1 cellular context compared by ENCODE assay signal in genomic region chr2:203451686-203452085, GRCh38.
TF ChIP-seq lines count a peak whose summit lies in the region.

No MANE protein-coding gene starts in this region.

TF ChIP-seq in A549, 52 proteins besides CTCF, POLR2A, EP300 and RAD21 (continued from another document):
- TF ChIP-seq, protein P1, sequence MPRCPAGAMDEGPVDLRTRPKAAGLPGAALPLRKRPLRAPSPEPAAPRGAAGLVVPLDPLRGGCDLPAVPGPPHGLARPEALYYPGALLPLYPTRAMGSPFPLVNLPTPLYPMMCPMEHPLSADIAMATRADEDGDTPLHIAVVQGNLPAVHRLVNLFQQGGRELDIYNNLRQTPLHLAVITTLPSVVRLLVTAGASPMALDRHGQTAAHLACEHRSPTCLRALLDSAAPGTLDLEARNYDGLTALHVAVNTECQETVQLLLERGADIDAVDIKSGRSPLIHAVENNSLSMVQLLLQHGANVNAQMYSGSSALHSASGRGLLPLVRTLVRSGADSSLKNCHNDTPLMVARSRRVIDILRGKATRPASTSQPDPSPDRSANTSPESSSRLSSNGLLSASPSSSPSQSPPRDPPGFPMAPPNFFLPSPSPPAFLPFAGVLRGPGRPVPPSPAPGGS (IDR thresholded peaks at IDR 0.05): no peak
- TF ChIP-seq FOSL2 (IDR thresholded peaks at IDR 0.05): no peak
- TF ChIP-seq FOSL2 (CRISPR knock-in tag; IDR thresholded peaks at IDR 0.05): no peak
- TF ChIP-seq, protein P2, sequence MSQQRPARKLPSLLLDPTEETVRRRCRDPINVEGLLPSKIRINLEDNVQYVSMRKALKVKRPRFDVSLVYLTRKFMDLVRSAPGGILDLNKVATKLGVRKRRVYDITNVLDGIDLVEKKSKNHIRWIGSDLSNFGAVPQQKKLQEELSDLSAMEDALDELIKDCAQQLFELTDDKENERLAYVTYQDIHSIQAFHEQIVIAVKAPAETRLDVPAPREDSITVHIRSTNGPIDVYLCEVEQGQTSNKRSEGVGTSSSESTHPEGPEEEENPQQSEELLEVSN (IDR thresholded peaks at IDR 0.05; ENCODE audit: borderline replicate concordance, low read depth): no peak
- no peak for TF ChIP-seq MAX (IDR thresholded peaks at IDR 0.05)
- no peak for TF ChIP-seq EHF (CRISPR knock-in tag; IDR thresholded peaks at IDR 0.05)
- no peak for TF ChIP-seq JUN (IDR thresholded peaks at IDR 0.05)
TF ChIP-seq in A549: peak in this region for 0.
